In the genomic region with DNA sequence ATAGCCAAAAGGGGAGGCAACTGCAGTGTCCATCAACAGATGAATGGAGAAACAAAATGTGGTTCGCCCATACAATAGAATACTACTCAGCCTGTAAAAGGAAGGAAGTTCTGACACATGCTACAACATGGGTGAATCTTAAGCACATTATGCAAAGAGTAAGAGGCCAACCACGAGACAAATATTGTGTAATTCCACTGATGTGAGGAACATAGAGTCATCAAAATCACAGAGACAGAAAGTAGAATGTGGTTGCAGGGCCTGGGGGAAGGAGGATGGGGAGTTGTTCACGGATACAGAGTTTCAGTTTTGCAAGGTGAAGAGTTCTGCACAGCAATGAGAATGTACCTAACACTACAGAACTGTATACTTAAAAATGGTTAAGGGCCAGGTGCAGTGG, we compare ENCODE assay signal across 1 cellular context.
TF ChIP-seq lines count a peak whose summit lies in the region.

No MANE protein-coding gene starts in this region.

TF ChIP-seq in GM12878, 131 proteins besides CTCF, POLR2A, EP300 and RAD21:
- TF ChIP-seq, protein P1, sequence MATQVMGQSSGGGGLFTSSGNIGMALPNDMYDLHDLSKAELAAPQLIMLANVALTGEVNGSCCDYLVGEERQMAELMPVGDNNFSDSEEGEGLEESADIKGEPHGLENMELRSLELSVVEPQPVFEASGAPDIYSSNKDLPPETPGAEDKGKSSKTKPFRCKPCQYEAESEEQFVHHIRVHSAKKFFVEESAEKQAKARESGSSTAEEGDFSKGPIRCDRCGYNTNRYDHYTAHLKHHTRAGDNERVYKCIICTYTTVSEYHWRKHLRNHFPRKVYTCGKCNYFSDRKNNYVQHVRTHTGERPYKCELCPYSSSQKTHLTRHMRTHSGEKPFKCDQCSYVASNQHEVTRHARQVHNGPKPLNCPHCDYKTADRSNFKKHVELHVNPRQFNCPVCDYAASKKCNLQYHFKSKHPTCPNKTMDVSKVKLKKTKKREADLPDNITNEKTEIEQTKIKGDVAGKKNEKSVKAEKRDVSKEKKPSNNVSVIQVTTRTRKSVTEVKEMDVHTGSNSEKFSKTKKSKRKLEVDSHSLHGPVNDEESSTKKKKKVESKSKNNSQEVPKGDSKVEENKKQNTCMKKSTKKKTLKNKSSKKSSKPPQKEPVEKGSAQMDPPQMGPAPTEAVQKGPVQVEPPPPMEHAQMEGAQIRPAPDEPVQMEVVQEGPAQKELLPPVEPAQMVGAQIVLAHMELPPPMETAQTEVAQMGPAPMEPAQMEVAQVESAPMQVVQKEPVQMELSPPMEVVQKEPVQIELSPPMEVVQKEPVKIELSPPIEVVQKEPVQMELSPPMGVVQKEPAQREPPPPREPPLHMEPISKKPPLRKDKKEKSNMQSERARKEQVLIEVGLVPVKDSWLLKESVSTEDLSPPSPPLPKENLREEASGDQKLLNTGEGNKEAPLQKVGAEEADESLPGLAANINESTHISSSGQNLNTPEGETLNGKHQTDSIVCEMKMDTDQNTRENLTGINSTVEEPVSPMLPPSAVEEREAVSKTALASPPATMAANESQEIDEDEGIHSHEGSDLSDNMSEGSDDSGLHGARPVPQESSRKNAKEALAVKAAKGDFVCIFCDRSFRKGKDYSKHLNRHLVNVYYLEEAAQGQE (IDR thresholded peaks at IDR 0.05; ENCODE audit: low read depth, low read length) = no peak
- no peak for TF ChIP-seq MTA2 (IDR thresholded peaks at IDR 0.05; ENCODE audit: low read depth)
- TF ChIP-seq STAT3 (IDR thresholded peaks at IDR 0.05; ENCODE audit: low read depth, low read length) = no peak
- no peak for TF ChIP-seq MEF2B (IDR thresholded peaks at IDR 0.05; ENCODE audit: partially characterized antibody, poor library complexity, severe bottlenecking)
- TF ChIP-seq IRF4 (IDR thresholded peaks at IDR 0.05; ENCODE audit: low read depth, low read length) = no peak
- no peak for TF ChIP-seq BACH1 (IDR thresholded peaks at IDR 0.05; ENCODE audit: borderline replicate concordance)
- TF ChIP-seq CREM (IDR thresholded peaks at IDR 0.05; ENCODE audit: low read depth) = no peak
- TF ChIP-seq, protein P2, sequence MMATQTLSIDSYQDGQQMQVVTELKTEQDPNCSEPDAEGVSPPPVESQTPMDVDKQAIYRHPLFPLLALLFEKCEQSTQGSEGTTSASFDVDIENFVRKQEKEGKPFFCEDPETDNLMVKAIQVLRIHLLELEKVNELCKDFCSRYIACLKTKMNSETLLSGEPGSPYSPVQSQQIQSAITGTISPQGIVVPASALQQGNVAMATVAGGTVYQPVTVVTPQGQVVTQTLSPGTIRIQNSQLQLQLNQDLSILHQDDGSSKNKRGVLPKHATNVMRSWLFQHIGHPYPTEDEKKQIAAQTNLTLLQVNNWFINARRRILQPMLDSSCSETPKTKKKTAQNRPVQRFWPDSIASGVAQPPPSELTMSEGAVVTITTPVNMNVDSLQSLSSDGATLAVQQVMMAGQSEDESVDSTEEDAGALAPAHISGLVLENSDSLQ (IDR thresholded peaks at IDR 0.05) = no peak
- TF ChIP-seq NFXL1 (IDR thresholded peaks at IDR 0.05; ENCODE audit: borderline replicate concordance) = no peak
- TF ChIP-seq, protein P3, sequence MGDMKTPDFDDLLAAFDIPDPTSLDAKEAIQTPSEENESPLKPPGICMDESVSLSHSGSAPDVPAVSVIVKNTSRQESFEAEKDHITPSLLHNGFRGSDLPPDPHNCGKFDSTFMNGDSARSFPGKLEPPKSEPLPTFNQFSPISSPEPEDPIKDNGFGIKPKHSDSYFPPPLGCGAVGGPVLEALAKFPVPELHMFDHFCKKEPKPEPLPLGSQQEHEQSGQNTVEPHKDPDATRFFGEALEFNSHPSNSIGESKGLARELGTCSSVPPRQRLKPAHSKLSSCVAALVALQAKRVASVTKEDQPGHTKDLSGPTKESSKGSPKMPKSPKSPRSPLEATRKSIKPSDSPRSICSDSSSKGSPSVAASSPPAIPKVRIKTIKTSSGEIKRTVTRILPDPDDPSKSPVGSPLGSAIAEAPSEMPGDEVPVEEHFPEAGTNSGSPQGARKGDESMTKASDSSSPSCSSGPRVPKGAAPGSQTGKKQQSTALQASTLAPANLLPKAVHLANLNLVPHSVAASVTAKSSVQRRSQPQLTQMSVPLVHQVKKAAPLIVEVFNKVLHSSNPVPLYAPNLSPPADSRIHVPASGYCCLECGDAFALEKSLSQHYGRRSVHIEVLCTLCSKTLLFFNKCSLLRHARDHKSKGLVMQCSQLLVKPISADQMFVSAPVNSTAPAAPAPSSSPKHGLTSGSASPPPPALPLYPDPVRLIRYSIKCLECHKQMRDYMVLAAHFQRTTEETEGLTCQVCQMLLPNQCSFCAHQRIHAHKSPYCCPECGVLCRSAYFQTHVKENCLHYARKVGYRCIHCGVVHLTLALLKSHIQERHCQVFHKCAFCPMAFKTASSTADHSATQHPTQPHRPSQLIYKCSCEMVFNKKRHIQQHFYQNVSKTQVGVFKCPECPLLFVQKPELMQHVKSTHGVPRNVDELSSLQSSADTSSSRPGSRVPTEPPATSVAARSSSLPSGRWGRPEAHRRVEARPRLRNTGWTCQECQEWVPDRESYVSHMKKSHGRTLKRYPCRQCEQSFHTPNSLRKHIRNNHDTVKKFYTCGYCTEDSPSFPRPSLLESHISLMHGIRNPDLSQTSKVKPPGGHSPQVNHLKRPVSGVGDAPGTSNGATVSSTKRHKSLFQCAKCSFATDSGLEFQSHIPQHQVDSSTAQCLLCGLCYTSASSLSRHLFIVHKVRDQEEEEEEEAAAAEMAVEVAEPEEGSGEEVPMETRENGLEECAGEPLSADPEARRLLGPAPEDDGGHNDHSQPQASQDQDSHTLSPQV (IDR thresholded peaks at IDR 0.05) = no peak
- no peak for TF ChIP-seq CHD2 (IDR thresholded peaks at IDR 0.05; ENCODE audit: borderline replicate concordance, low read depth, low read length)
